Comparison of ENCODE assay signal across 1 cellular context in the genomic region with DNA sequence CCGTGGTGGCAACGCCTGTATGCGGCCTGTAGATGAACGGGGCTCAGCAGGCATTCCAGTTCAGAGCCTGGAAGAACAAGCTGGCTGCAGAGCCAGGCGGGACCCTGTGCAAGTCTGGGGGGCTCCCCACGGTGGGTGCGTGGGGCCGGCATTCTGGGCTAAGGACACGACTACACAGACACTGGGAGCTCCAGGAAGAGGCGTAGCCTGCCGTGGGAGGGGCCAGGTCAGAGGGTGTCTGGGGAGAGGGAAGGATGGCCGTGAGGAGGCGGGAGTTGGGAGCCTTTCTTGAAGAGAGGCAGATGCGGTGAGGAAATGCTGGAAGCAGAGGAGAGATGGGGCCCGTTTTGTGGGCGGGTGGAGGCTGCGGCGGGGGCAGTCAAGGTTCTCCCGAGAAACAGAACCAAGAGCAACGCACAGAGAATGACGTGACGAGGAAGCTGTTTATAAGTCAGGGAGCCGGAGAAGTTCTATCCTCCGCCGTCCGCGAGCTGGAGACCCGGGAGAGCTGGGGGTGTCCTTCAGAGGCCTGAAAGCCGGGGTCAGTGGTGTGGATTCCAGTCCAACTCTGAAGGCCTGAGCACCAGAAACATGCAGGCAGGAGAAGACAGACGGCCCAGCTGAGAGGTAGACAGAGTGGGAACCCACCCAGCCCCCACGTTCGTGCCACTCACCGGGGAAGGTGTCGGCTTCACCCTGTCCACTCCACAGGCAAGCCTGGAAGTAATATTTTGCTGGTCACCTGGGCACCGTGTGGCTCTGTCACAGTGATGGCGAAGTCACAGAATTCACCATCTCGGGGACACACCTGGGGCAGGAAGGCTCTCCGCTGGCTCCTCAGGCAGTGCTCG.
TF ChIP-seq lines count a peak whose summit lies in the region.

No MANE protein-coding gene starts in this region.

TF ChIP-seq in WTC11, 78 proteins besides CTCF, POLR2A, EP300 and RAD21:
- TF ChIP-seq, protein P1, sequence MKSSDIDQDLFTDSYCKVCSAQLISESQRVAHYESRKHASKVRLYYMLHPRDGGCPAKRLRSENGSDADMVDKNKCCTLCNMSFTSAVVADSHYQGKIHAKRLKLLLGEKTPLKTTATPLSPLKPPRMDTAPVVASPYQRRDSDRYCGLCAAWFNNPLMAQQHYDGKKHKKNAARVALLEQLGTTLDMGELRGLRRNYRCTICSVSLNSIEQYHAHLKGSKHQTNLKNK (CRISPR knock-in tag; IDR thresholded peaks at IDR 0.05): no peak
- TF ChIP-seq EMX1 (CRISPR knock-in tag; IDR thresholded peaks at IDR 0.05) (no peak), NR1H2 (CRISPR knock-in tag; IDR thresholded peaks at IDR 0.05) (no peak), ZNF138 (CRISPR knock-in tag; conservative IDR thresholded peaks at IDR 0.05) (no peak)
- TF ChIP-seq, protein P2, sequence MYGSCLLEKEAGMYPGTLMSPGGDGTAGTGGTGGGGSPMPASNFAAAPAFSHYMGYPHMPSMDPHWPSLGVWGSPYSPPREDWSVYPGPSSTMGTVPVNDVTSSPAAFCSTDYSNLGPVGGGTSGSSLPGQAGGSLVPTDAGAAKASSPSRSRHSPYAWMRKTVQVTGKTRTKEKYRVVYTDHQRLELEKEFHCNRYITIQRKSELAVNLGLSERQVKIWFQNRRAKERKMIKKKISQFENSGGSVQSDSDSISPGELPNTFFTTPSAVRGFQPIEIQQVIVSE (CRISPR knock-in tag; IDR thresholded peaks at IDR 0.05; ENCODE audit: borderline replicate concordance): no peak
- TF ChIP-seq, protein P3, sequence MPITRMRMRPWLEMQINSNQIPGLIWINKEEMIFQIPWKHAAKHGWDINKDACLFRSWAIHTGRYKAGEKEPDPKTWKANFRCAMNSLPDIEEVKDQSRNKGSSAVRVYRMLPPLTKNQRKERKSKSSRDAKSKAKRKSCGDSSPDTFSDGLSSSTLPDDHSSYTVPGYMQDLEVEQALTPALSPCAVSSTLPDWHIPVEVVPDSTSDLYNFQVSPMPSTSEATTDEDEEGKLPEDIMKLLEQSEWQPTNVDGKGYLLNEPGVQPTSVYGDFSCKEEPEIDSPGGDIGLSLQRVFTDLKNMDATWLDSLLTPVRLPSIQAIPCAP (CRISPR knock-in tag; IDR thresholded peaks at IDR 0.05): no peak
